Comparison of ENCODE assay signal across 14 cellular contexts in genomic region chr10:43822509-43823236, GRCh38.
A peak's percentile ranks its signal among the peaks of the same experiment; 100 is the strongest.
DNase-seq lines count a peak whose midpoint lies in the region; ATAC-seq and TF ChIP-seq lines count a peak whose summit lies in the region.
"Had no signal": no experiment of that assay in that cellular context is flagged by ENCODE, and none has a peak within 500 bp of the region (broad histone marks: within the 10 kb centered on the region; RNA-seq: fewer than 3 reads in every experiment).

No MANE protein-coding gene starts in this region.

- ATAC-seq in activated CD8-positive, alpha-beta memory T cell treated with anti-CD3 and anti-CD28 coated beads, Interleukin-2, amount 10 ng/mL, durations not matched to agents 7 days and 5 days = peak; percentile 39
- ATAC-seq: Panc1 had no signal

- 45 to 49% methylated on average over 9 of the region's 9 CpGs for WGBS in GM23248 (ENCODE audit: low coverage in 1 of 2, low lambda C conversion rate in 2 of 2, missing lambda C conversion rate in 2 of 2), 2 experiments

- no peaks in the 10 kb centered on the region for H3K9me3 ChIP-seq in GM23248 (ENCODE audit: low read depth)
- H3K9me3 ChIP-seq: HAP-1, upper lobe of left lung had no signal

- DNase-seq in activated CD8-positive, alpha-beta memory T cell treated with anti-CD3 and anti-CD28 coated beads, Interleukin-2, amount 10 ng/mL, durations not matched to agents 7 days and 5 days = no peak
- no peak for DNase-seq in activated CD8-positive, alpha-beta memory T cell treated with anti-CD3 and anti-CD28 coated beads, Interleukin-2, amount 50 U/mL, for 48 hours
- DNase-seq in GM23248 (peak; percentile 75), fibroblast of villous mesenchyme (ENCODE audit: low read depth) (peak; percentile 30), NCI-H146 treated with DMSO at 0.1 percent for 48 hours (lab: John Stamatoyannopoulos, UW; ENCODE audit: unreplicated experiment) (no peak), superior temporal gyrus (ENCODE audit: extremely low spot score) (no peak), immature natural killer cell (no peak)
- DNase-seq: DMS79 treated with DMSO at 0.1 percent for 48 hours, NCI-H2171 treated with DMSO at 0.1 percent for 48 hours, upper lobe of left lung had no signal

- no peak overlapping the region for H3K27ac Mint-ChIP-seq in activated CD8-positive, alpha-beta memory T cell treated with anti-CD3 and anti-CD28 coated beads, Interleukin-2, amount 10 ng/mL, durations not matched to agents 7 days and 5 days
- peak overlapping the region; percentile 16 for H3K27ac Mint-ChIP-seq in stimulated activated naive CD8-positive, alpha-beta T cell treated with anti-CD3 and anti-CD28 coated beads, Interleukin-15, Interleukin-2, amounts not matched to agents 100 ng/mL and 50 ng/mL, for 24 hours
- peak overlapping the region in 1 of 6 donors; percentile 53 for H3K27ac Mint-ChIP-seq in immature natural killer cell
- H3K27ac Mint-ChIP-seq: T-helper 2 cell treated with Interferon-gamma antibody and Interleukin-4, amounts not matched to agents 5 μg/mL and 100 μg/mL, for 36 hours had no signal

- H3K9me2 ChIP-seq in GM23248 (ENCODE audit: insufficient read depth) = no peaks in the 10 kb centered on the region

- no peak overlapping the region for H2AFZ ChIP-seq in GM23248

- no peak overlapping the region for H3K4me3 ChIP-seq in GM23248
- H3K4me3 ChIP-seq in fibroblast of villous mesenchyme (ENCODE audit: low read depth, low read length) = no peak overlapping the region
- H3K4me3 ChIP-seq: HAP-1, upper lobe of left lung had no signal

- H3K9me3 Mint-ChIP-seq in activated CD8-positive, alpha-beta memory T cell treated with anti-CD3 and anti-CD28 coated beads, Interleukin-2, amount 10 ng/mL, durations not matched to agents 7 days and 5 days (ENCODE audit: low read depth) = no peaks in the 10 kb centered on the region
- H3K9me3 Mint-ChIP-seq in stimulated activated naive CD8-positive, alpha-beta T cell treated with anti-CD3 and anti-CD28 coated beads, Interleukin-15, Interleukin-2, amounts not matched to agents 100 ng/mL and 50 ng/mL, for 24 hours = no peaks in the 10 kb centered on the region
- peaks cover 0 to 2% (median 0%) of the 10 kb centered on the region in 6 donors for H3K9me3 Mint-ChIP-seq in immature natural killer cell
- H3K9me3 Mint-ChIP-seq: T-helper 2 cell treated with Interferon-gamma antibody and Interleukin-4, amounts not matched to agents 5 μg/mL and 100 μg/mL, for 36 hours had no signal

- no peak overlapping the region for H3K4me3 Mint-ChIP-seq in activated CD8-positive, alpha-beta memory T cell treated with anti-CD3 and anti-CD28 coated beads, Interleukin-2, amount 10 ng/mL, durations not matched to agents 7 days and 5 days
- H3K4me3 Mint-ChIP-seq in stimulated activated naive CD8-positive, alpha-beta T cell treated with anti-CD3 and anti-CD28 coated beads, Interleukin-15, Interleukin-2, amounts not matched to agents 100 ng/mL and 50 ng/mL, for 24 hours = no peak overlapping the region
- H3K4me3 Mint-ChIP-seq in immature natural killer cell = no peak overlapping the region
- H3K4me3 Mint-ChIP-seq: T-helper 2 cell treated with Interferon-gamma antibody and Interleukin-4, amounts not matched to agents 5 μg/mL and 100 μg/mL, for 36 hours had no signal

- H4K20me1 ChIP-seq in GM23248 (ENCODE audit: insufficient read depth) = no peaks in the 10 kb centered on the region

- no peaks in the 10 kb centered on the region for H3K27me3 ChIP-seq in GM23248 (replicated peaks; ENCODE audit: insufficient read depth)
- H3K27me3 ChIP-seq: upper lobe of left lung had no signal

- H3K36me3 Mint-ChIP-seq in activated CD8-positive, alpha-beta memory T cell treated with anti-CD3 and anti-CD28 coated beads, Interleukin-2, amount 10 ng/mL, durations not matched to agents 7 days and 5 days = no peaks in the 10 kb centered on the region
- H3K36me3 Mint-ChIP-seq in stimulated activated naive CD8-positive, alpha-beta T cell treated with anti-CD3 and anti-CD28 coated beads, Interleukin-15, Interleukin-2, amounts not matched to agents 100 ng/mL and 50 ng/mL, for 24 hours (ENCODE audit: low read depth) = no peaks in the 10 kb centered on the region
- peaks cover 0 to 8% (median 0%) of the 10 kb centered on the region in 3 donors for H3K36me3 Mint-ChIP-seq in immature natural killer cell

- peaks cover 21% of the 10 kb centered on the region for H3K27me3 Mint-ChIP-seq in activated CD8-positive, alpha-beta memory T cell treated with anti-CD3 and anti-CD28 coated beads, Interleukin-2, amount 10 ng/mL, durations not matched to agents 7 days and 5 days
- no peaks in the 10 kb centered on the region for H3K27me3 Mint-ChIP-seq in stimulated activated naive CD8-positive, alpha-beta T cell treated with anti-CD3 and anti-CD28 coated beads, Interleukin-15, Interleukin-2, amounts not matched to agents 100 ng/mL and 50 ng/mL, for 24 hours
- peaks cover 2 to 5% (median 3%) of the 10 kb centered on the region in 3 donors for H3K27me3 Mint-ChIP-seq in immature natural killer cell (ENCODE audit: low read depth in 3 of 3)

- H3K36me3 ChIP-seq in GM23248 (ENCODE audit: low read depth) = no peaks in the 10 kb centered on the region
- H3K36me3 ChIP-seq: HAP-1, upper lobe of left lung had no signal

- no peaks in the 10 kb centered on the region for H3K79me2 ChIP-seq in GM23248 (ENCODE audit: insufficient read depth)

- CTCF ChIA-PET in activated CD8-positive, alpha-beta memory T cell treated with anti-CD3 and anti-CD28 coated beads, Interleukin-2, amount 10 ng/mL, durations not matched to agents 7 days and 5 days (lab: Charles Lee) = no interaction called here

- H3K4me2 ChIP-seq in GM23248 (ENCODE audit: unreplicated experiment) = peak overlapping the region; percentile 37

- no peak for TF ChIP-seq CTCF in fibroblast of villous mesenchyme (IDR thresholded peaks at IDR 0.05; ENCODE audit: insufficient read depth, low read depth, low read length)

- peaks cover 20% of the 10 kb centered on the region for H3K4me1 Mint-ChIP-seq in activated CD8-positive, alpha-beta memory T cell treated with anti-CD3 and anti-CD28 coated beads, Interleukin-2, amount 10 ng/mL, durations not matched to agents 7 days and 5 days
- peaks cover 29% of the 10 kb centered on the region for H3K4me1 Mint-ChIP-seq in stimulated activated naive CD8-positive, alpha-beta T cell treated with anti-CD3 and anti-CD28 coated beads, Interleukin-15, Interleukin-2, amounts not matched to agents 100 ng/mL and 50 ng/mL, for 24 hours (ENCODE audit: low read depth)
- peaks cover 8% of the 10 kb centered on the region in 2 donors for H3K4me1 Mint-ChIP-seq in immature natural killer cell

- peak overlapping the region; percentile 19; the same call in 1 of the 2 replicates for H3K9ac ChIP-seq in GM23248

- in situ Hi-C loops in GM23248 (cut with MboI) = no loop called here

- H3K27ac ChIP-seq in GM23248 = peak overlapping the region; percentile 64
- H3K27ac ChIP-seq: upper lobe of left lung had no signal

- peaks cover 49% of the 10 kb centered on the region for H3K4me1 ChIP-seq in GM23248 (ENCODE audit: insufficient read depth)
- H3K4me1 ChIP-seq: HAP-1, upper lobe of left lung had no signal

- H3F3A ChIP-seq in GM23248 (ENCODE audit: insufficient read depth) = peaks cover 18% of the 10 kb centered on the region

Comparison
In these comparisons a context has a peak if more than half of its experiments do, and no peak if none do; other contexts are left out.
1. DNase-seq: peak in GM23248 (single experiment) and fibroblast of villous mesenchyme (single experiment); none in activated CD8-positive, alpha-beta memory T cell treated with anti-CD3 and anti-CD28 coated beads, Interleukin-2, amount 10 ng/mL, durations not matched to agents 7 days and 5 days (single experiment), activated CD8-positive, alpha-beta memory T cell treated with anti-CD3 and anti-CD28 coated beads, Interleukin-2, amount 50 U/mL, for 48 hours (single experiment), NCI-H146 treated with DMSO at 0.1 percent for 48 hours (single experiment), superior temporal gyrus (single experiment) and immature natural killer cell (0 of 3).